Comparison of ENCODE assay signal across 14 cellular contexts in genomic region chr3:157533298-157533870, GRCh38. TPM values are rescaled to one million over a fixed set of nuclear protein-coding genes. Genes with fewer than 3 reads are reported as not detected.
DNase-seq lines count a peak whose midpoint lies in the region; ATAC-seq, FAIRE-seq and TF ChIP-seq lines count a peak whose summit lies in the region.
"Had no signal": no experiment of that assay in that cellular context is flagged by ENCODE, and none has a peak within 500 bp of the region (broad histone marks: within the 10 kb centered on the region; RNA-seq: fewer than 3 reads in every experiment).

No MANE protein-coding gene starts in this region.

- no peaks in the 10 kb centered on the region for H4K20me1 ChIP-seq in endothelial cell of umbilical vein (replicated peaks; ENCODE audit: control insufficient read depth, extremely low read depth, insufficient read depth, low read length)

- H2AFZ ChIP-seq in endothelial cell of umbilical vein (ENCODE audit: low read depth, low read length): peak overlapping the region; percentile 14

- peak overlapping the region; percentile 37 to 96 (median 86) for H3K4me3 ChIP-seq in endothelial cell of umbilical vein (replicated peaks in 1 of 3; ENCODE audit: insufficient read depth in 1 of 3, low read depth in 1 of 3, low read length in 3 of 3)
- H3K4me3 ChIP-seq: gastrocnemius medialis, SJCRH30, stomach had no signal

- H3K27me3 ChIP-seq in endothelial cell of umbilical vein (ENCODE audit: control insufficient read depth in 2 of 2, insufficient read depth in 2 of 2, low read length in 2 of 2): no peaks in the 10 kb centered on the region
- H3K27me3 ChIP-seq: gastrocnemius medialis, SJCRH30, stomach had no signal

- H3K27ac ChIP-seq in endothelial cell of umbilical vein (ENCODE audit: insufficient read depth, low read depth, low read length): peak overlapping the region; percentile 100
- H3K27ac ChIP-seq: SJCRH30, stomach had no signal

- dilution Hi-C loops in endothelial cell of umbilical vein (cut with MboI; ENCODE audit: extremely low pct_ligation_motif_present, low sequenced_read_pairs): no loop called here

- H3K79me2 ChIP-seq in endothelial cell of umbilical vein (ENCODE audit: control insufficient read depth, insufficient read depth, low read length): peaks cover 46% of the 10 kb centered on the region

- CTCF ChIA-PET in endothelial cell of umbilical vein (lab: Charles Lee): interaction anchor here (0.7 to 7.3 kb wide), 46 partner anchors 10 to 1261 kb away, joined by 3 to 457 read pairs (median 5); partner anchors contain the start of genes GFM1, RSRC1 and VEPH1

- POLR2A ChIA-PET in endothelial cell of umbilical vein (lab: Charles Lee): interaction anchor here (0.7 to 2.6 kb wide), 7 partner anchors 10 to 1098 kb away, joined by 3 to 23 read pairs (median 5); partner anchors contain the start of gene CCNL1

- peak overlapping the region; percentile 97 for H3K4me2 ChIP-seq in endothelial cell of umbilical vein (ENCODE audit: insufficient read depth, low read length)

- no peaks in the 10 kb centered on the region for H3K9me3 ChIP-seq in endothelial cell of umbilical vein (replicated peaks; ENCODE audit: control insufficient read depth, insufficient read depth, low read length)
- H3K9me3 ChIP-seq: gastrocnemius medialis, SJCRH30, stomach had no signal

- no peak for TF ChIP-seq CTCF in endothelial cell of umbilical vein (IDR thresholded peaks at IDR 0.05; ENCODE audit: extremely low read depth in 1 of 2, insufficient read depth in 1 of 2, low read depth in 1 of 2, low read length in 2 of 2)

- BruUV-seq in endothelial cell of umbilical vein (replicated peaks; lab: Mats Ljungman, UMichigan): no TSS peak

- peak; percentile 97 for TF ChIP-seq POLR2A in endothelial cell of umbilical vein (IDR thresholded peaks at IDR 0.05; ENCODE audit: low read depth, low read length)

- FAIRE-seq in endothelial cell of umbilical vein (lab: Jason Lieb, UNC): peak; percentile 87

- no peak for ATAC-seq in GM18517 (IDR thresholded peaks at IDR 0.05; ENCODE audit: unreplicated experiment)

- intact Hi-C loops in endothelial cell of umbilical vein (cut with micrococcal nuclease): loop anchor here (1.0 to 5.0 kb wide), 9 partner anchors 10 to 981 kb away; partner anchors contain the start of gene SHOX2

- DNase-seq in GM04503 (ENCODE audit: low read depth) (peak; percentile 61), RKO (ENCODE audit: low spot score) (peak; percentile 92), endothelial cell of umbilical vein (ENCODE audit: low read depth, low spot score) (peak; percentile 95), non-pigmented ciliary epithelial cell (ENCODE audit: low read depth) (peak; percentile 86), NCI-H1436 treated with DMSO at 0.1 percent for 48 hours (lab: John Stamatoyannopoulos, UW) (no peak)
- DNase-seq in activated CD8-positive, alpha-beta memory T cell treated with anti-CD3 and anti-CD28 coated beads, Interleukin-2, amount 50 U/mL, for 48 hours: no peak
- DNase-seq in activated CD4-positive, alpha-beta T cell treated with anti-CD3 and anti-CD28 coated beads, Interleukin-2, amount 50 U/mL, for 4 hours: no peak
- DNase-seq: activated CD4-positive, alpha-beta T cell treated with anti-CD3 and anti-CD28 coated beads for 48 hours; gastrocnemius medialis; left colon; stimulated activated CD4-positive, alpha-beta T cell treated with anti-CD3 and anti-CD28 coated beads, Interleukin-4, amount 100 ng/mL, for 4 hours; stomach had no signal

- peak overlapping the region; percentile 99 for H3K9ac ChIP-seq in endothelial cell of umbilical vein (replicated peaks; ENCODE audit: extremely low read depth, insufficient read depth, low read length)

- H3K36me3 ChIP-seq in endothelial cell of umbilical vein (ENCODE audit: control insufficient read depth in 2 of 2, extremely low read depth in 1 of 2, insufficient read depth in 2 of 2, low read length in 2 of 2): no peaks in the 10 kb centered on the region
- H3K36me3 ChIP-seq: gastrocnemius medialis, SJCRH30, stomach had no signal

- peaks cover 61% of the 10 kb centered on the region for H3K4me1 ChIP-seq in endothelial cell of umbilical vein (ENCODE audit: control insufficient read depth, extremely low read depth, insufficient read depth, low read length)
- H3K4me1 ChIP-seq: gastrocnemius medialis, SJCRH30 had no signal

- no peaks in the 10 kb centered on the region for H3K9me1 ChIP-seq in endothelial cell of umbilical vein (replicated peaks; ENCODE audit: control insufficient read depth, extremely low read depth, insufficient read depth, low read length)

TF ChIP-seq in endothelial cell of umbilical vein, 7 proteins besides CTCF, POLR2A, EP300 and RAD21:
- TF ChIP-seq EZH2 (IDR thresholded peaks at IDR 0.05; ENCODE audit: borderline replicate concordance, low read depth, low read length, severe bottlenecking): no peak
- TF ChIP-seq JUN (IDR thresholded peaks at IDR 0.05; ENCODE audit: borderline replicate concordance, insufficient read depth, insufficient read length, low read depth): peak; percentile 86
- TF ChIP-seq MYC (IDR thresholded peaks at IDR 0.05; ENCODE audit: low read depth, low read length): peak; percentile 78
- peak; percentile 63 for TF ChIP-seq GATA2 (IDR thresholded peaks at IDR 0.05; ENCODE audit: insufficient read depth, insufficient read length, low read depth, low read length)
- TF ChIP-seq MAX (IDR thresholded peaks at IDR 0.05; ENCODE audit: insufficient read depth, insufficient read length): no peak
- TF ChIP-seq POLR2AphosphoS5 (IDR thresholded peaks at IDR 0.05; ENCODE audit: insufficient read depth, low read depth, low read length): peak; percentile 84
- peak; percentile 96 for TF ChIP-seq FOS (IDR thresholded peaks at IDR 0.05; ENCODE audit: borderline replicate concordance, insufficient read depth, low read length)

RNA-seq across cellular contexts. Expression of gene VEPH1, which starts 30.2 kb away (rescaled TPM):
- total RNA-seq in endothelial cell of umbilical vein: 136 and 142 TPM in 2 replicates
- polyA plus RNA-seq in endothelial cell of umbilical vein: 36.7 and 42.9 TPM in 2 replicates
- polyA plus RNA-seq in endothelial cell of umbilical vein (2011; cell fraction: cytosol; rRNA removed): 58.8 and 61.9 TPM in 2 replicates
- 103 and 121 TPM in 2 replicates for polyA plus RNA-seq in endothelial cell of umbilical vein (2011; cell fraction: nucleus; rRNA removed)
- 116 and 257 TPM in 2 replicates for polyA plus RNA-seq in endothelial cell of umbilical vein (2012)
- 178 and 183 TPM in 2 replicates for polyA minus RNA-seq in endothelial cell of umbilical vein
- 6.1 TPM for polyA minus RNA-seq in endothelial cell of umbilical vein (2011; cell fraction: cytosol; rRNA and poly(A)+ RNA removed)
- polyA minus RNA-seq in endothelial cell of umbilical vein (2011; cell fraction: nucleus; rRNA and poly(A)+ RNA removed): 416 and 737 TPM in 2 replicates
- total RNA-seq: SJCRH30 had no signal

Comparison
In these comparisons a context has a peak if more than half of its experiments do, and no peak if none do; other contexts are left out.
1. DNase-seq: peak in GM04503 (single experiment), RKO (single experiment), endothelial cell of umbilical vein (single experiment) and non-pigmented ciliary epithelial cell (single experiment); none in activated CD8-positive, alpha-beta memory T cell treated with anti-CD3 and anti-CD28 coated beads, Interleukin-2, amount 50 U/mL, for 48 hours (single experiment), NCI-H1436 treated with DMSO at 0.1 percent for 48 hours (single experiment) and activated CD4-positive, alpha-beta T cell treated with anti-CD3 and anti-CD28 coated beads, Interleukin-2, amount 50 U/mL, for 4 hours (0 of 2).